9 cellular contexts compared by ENCODE assay signal in genomic region chr3:46844851-46845250, GRCh38. TPM values are rescaled to one million over a fixed set of nuclear protein-coding genes. Genes with fewer than 3 reads are reported as not detected.
DNase-seq lines count a peak whose midpoint lies in the region; ATAC-seq, FAIRE-seq and TF ChIP-seq lines count a peak whose summit lies in the region.
"Had no signal": no experiment of that assay in that cellular context is flagged by ENCODE, and none has a peak within 500 bp of the region (broad histone marks: within the 10 kb centered on the region; RNA-seq: fewer than 3 reads in every experiment).

No MANE protein-coding gene starts in this region.

- H3K36me3 ChIP-seq in OCI-LY1 (ENCODE audit: insufficient read depth, low read length): no peaks in the 10 kb centered on the region
- H3K36me3 ChIP-seq in endothelial cell of umbilical vein (ENCODE audit: control insufficient read depth in 2 of 2, extremely low read depth in 1 of 2, insufficient read depth in 2 of 2, low read length in 2 of 2): no peaks in the 10 kb centered on the region
- no peaks in the 10 kb centered on the region for H3K36me3 ChIP-seq in pancreas

- H3K4me2 ChIP-seq in OCI-LY1 (ENCODE audit: low read length) (peak overlapping the region; percentile 66; the same call in 1 of the 2 replicates), endothelial cell of umbilical vein (ENCODE audit: insufficient read depth, low read length) (no peak overlapping the region)

- H3K9ac ChIP-seq in OCI-LY1 (ENCODE audit: low read length): no peak overlapping the region; the same call in 1 of the 2 replicates
- H3K9ac ChIP-seq in endothelial cell of umbilical vein (replicated peaks; ENCODE audit: extremely low read depth, insufficient read depth, low read length): no peak overlapping the region

- POLR2A ChIA-PET in CD4-positive, alpha-beta T cell (lab: Charles Lee): interaction anchor here (1.4 kb wide), 1 partner anchor 31 kb away, joined by 4 read pairs; no protein-coding TSS in a partner anchor
- POLR2A ChIA-PET in endothelial cell of umbilical vein (lab: Charles Lee): no interaction called here

- no peaks in the 10 kb centered on the region for H3K9me1 ChIP-seq in endothelial cell of umbilical vein (replicated peaks; ENCODE audit: control insufficient read depth, extremely low read depth, insufficient read depth, low read length)

- peaks cover 13% of the 10 kb centered on the region for H3K4me1 ChIP-seq in OCI-LY1 (ENCODE audit: insufficient read depth, low read length, severe bottlenecking)
- H3K4me1 ChIP-seq in endothelial cell of umbilical vein (ENCODE audit: control insufficient read depth, extremely low read depth, insufficient read depth, low read length): peaks cover 14% of the 10 kb centered on the region
- H3K4me1 ChIP-seq in pancreas: peaks cover 0 to 3% (median 0%) of the 10 kb centered on the region in 3 donors

- TF ChIP-seq CTCF in CD4-positive, alpha-beta T cell (IDR thresholded peaks at IDR 0.05): no peak
- TF ChIP-seq CTCF in OCI-LY1 (IDR thresholded peaks at IDR 0.05; ENCODE audit: low read length) (no peak), endothelial cell of umbilical vein (IDR thresholded peaks at IDR 0.05; ENCODE audit: extremely low read depth in 1 of 2, insufficient read depth in 1 of 2, low read depth in 1 of 2, low read length in 2 of 2) (no peak), pancreas (IDR thresholded peaks at IDR 0.05) (no peak)

- BruUV-seq in endothelial cell of umbilical vein (replicated peaks; lab: Mats Ljungman, UMichigan): no TSS peak

- H3K27me3 ChIP-seq in CD4-positive, alpha-beta T cell (ENCODE audit: control insufficient read depth, insufficient read depth, low read length): no peaks in the 10 kb centered on the region
- no peaks in the 10 kb centered on the region for H3K27me3 ChIP-seq in OCI-LY1 (ENCODE audit: insufficient read depth, low read length)
- peaks cover 2 to 8% of the 10 kb centered on the region in 2 experiments for H3K27me3 ChIP-seq in endothelial cell of umbilical vein (ENCODE audit: control insufficient read depth in 2 of 2, insufficient read depth in 2 of 2, low read length in 2 of 2)
- H3K27me3 ChIP-seq in pancreas: no peaks in the 10 kb centered on the region

- H3K4me1 Mint-ChIP-seq in CD4-positive, alpha-beta T cell (ENCODE audit: low read depth): peaks cover 8% of the 10 kb centered on the region

- ATAC-seq in CD4-positive, alpha-beta T cell (ENCODE audit: poor library complexity): no peak
- ATAC-seq in pancreas (no peak), GM19467 (IDR thresholded peaks at IDR 0.05; ENCODE audit: unreplicated experiment) (no peak), GM21737 (IDR thresholded peaks at IDR 0.05; ENCODE audit: unreplicated experiment) (no peak)

- H4K20me1 ChIP-seq in OCI-LY1 (ENCODE audit: insufficient read depth, low read length) (no peaks in the 10 kb centered on the region), endothelial cell of umbilical vein (replicated peaks; ENCODE audit: control insufficient read depth, extremely low read depth, insufficient read depth, low read length) (no peaks in the 10 kb centered on the region)

- no peak overlapping the region for H3K27ac ChIP-seq in CD4-positive, alpha-beta T cell (ENCODE audit: low read depth, low read length)
- no peak overlapping the region for H3K27ac ChIP-seq in OCI-LY1 (ENCODE audit: low read depth, low read length, poor library complexity, severe bottlenecking)
- H3K27ac ChIP-seq in endothelial cell of umbilical vein (ENCODE audit: insufficient read depth, low read depth, low read length): no peak overlapping the region
- H3K27ac ChIP-seq in pancreas: peak overlapping the region; percentile 68 to 89 (median 81)

- peaks cover 12% of the 10 kb centered on the region for H3K9me3 Mint-ChIP-seq in CD4-positive, alpha-beta T cell

- no peak for TF ChIP-seq POLR2A in endothelial cell of umbilical vein (IDR thresholded peaks at IDR 0.05; ENCODE audit: low read depth, low read length)

- intact Hi-C loops in CD4-positive, alpha-beta T cell (cut with DNase I, micrococcal nuclease): no loop called here
- intact Hi-C loops in endothelial cell of umbilical vein (cut with micrococcal nuclease) (loop anchor here (2.0 kb wide), 1 partner anchor 32 kb away; no protein-coding TSS in a partner anchor), pancreas (cut with DNase I) (no loop called here)

- H2AFZ ChIP-seq in OCI-LY1 (ENCODE audit: low read length) (no peak overlapping the region), endothelial cell of umbilical vein (ENCODE audit: low read depth, low read length) (peak overlapping the region; percentile 96)

- H3K27me3 Mint-ChIP-seq in CD4-positive, alpha-beta T cell: no peaks in the 10 kb centered on the region

- H3F3A ChIP-seq in OCI-LY1 (ENCODE audit: insufficient read depth, low read length): no peaks in the 10 kb centered on the region

- H3K4me3 ChIP-seq in OCI-LY1 (ENCODE audit: low read depth, low read length, poor library complexity, severe bottlenecking): peak overlapping the region; percentile 60
- H3K4me3 ChIP-seq in endothelial cell of umbilical vein (replicated peaks in 1 of 3; ENCODE audit: insufficient read depth in 1 of 3, low read depth in 1 of 3, low read length in 3 of 3): no peak overlapping the region
- peak overlapping the region in 1 of 4 donors; percentile 59 for H3K4me3 ChIP-seq in pancreas

- peaks cover 19% of the 10 kb centered on the region for H3K9me3 ChIP-seq in CD4-positive, alpha-beta T cell (ENCODE audit: control insufficient read depth, low read length)
- H3K9me3 ChIP-seq in OCI-LY1 (ENCODE audit: low read length): peaks cover 6% of the 10 kb centered on the region; the same call in 1 of the 2 replicates
- no peaks in the 10 kb centered on the region for H3K9me3 ChIP-seq in endothelial cell of umbilical vein (replicated peaks; ENCODE audit: control insufficient read depth, insufficient read depth, low read length)
- H3K9me3 ChIP-seq in pancreas: no peaks in the 10 kb centered on the region

- H3K4me3 Mint-ChIP-seq in CD4-positive, alpha-beta T cell: peak overlapping the region; percentile 85

- H3K79me2 ChIP-seq in OCI-LY1 (ENCODE audit: insufficient read depth, low read length) (no peaks in the 10 kb centered on the region), endothelial cell of umbilical vein (ENCODE audit: control insufficient read depth, insufficient read depth, low read length) (no peaks in the 10 kb centered on the region)

- no peak for FAIRE-seq in endothelial cell of umbilical vein (lab: Jason Lieb, UNC)
- FAIRE-seq in pancreas (lab: Jason Lieb, UNC): no peak

- no peak for DNase-seq in CD4-positive, alpha-beta T cell
- DNase-seq in endothelial cell of umbilical vein (ENCODE audit: low read depth, low spot score) (no peak), pancreas (no peak), NCI-H146 (lab: John Stamatoyannopoulos, UW) (no peak), AG08395 (ENCODE audit: low spot score) (no peak)

- no peak overlapping the region for H3K27ac Mint-ChIP-seq in CD4-positive, alpha-beta T cell

- 52 to 54% methylated on average over 11 of the region's 11 CpGs for WGBS in pancreas, 2 donors

- dilution Hi-C loops in endothelial cell of umbilical vein (cut with MboI; ENCODE audit: extremely low pct_ligation_motif_present, low sequenced_read_pairs): no loop called here

- CTCF ChIA-PET in CD4-positive, alpha-beta T cell (lab: Charles Lee): no interaction called here
- CTCF ChIA-PET in endothelial cell of umbilical vein (lab: Charles Lee): interaction anchor here (0.8 to 2.0 kb wide), 10 partner anchors 8 to 356 kb away, joined by 3 to 13 read pairs (median 4); no protein-coding TSS in a partner anchor

- H3K9me2 ChIP-seq in OCI-LY1 (ENCODE audit: low read depth, low read length): no peaks in the 10 kb centered on the region

- peaks cover 14% of the 10 kb centered on the region for H3K36me3 Mint-ChIP-seq in CD4-positive, alpha-beta T cell (ENCODE audit: low read depth)

TF ChIP-seq in endothelial cell of umbilical vein, 7 proteins besides CTCF, POLR2A, EP300 and RAD21:
- TF ChIP-seq FOS (IDR thresholded peaks at IDR 0.05; ENCODE audit: borderline replicate concordance, insufficient read depth, low read length) (no peak), EZH2 (IDR thresholded peaks at IDR 0.05; ENCODE audit: borderline replicate concordance, low read depth, low read length, severe bottlenecking) (no peak), GATA2 (IDR thresholded peaks at IDR 0.05; ENCODE audit: insufficient read depth, insufficient read length, low read depth, low read length) (no peak), MAX (IDR thresholded peaks at IDR 0.05; ENCODE audit: insufficient read depth, insufficient read length) (no peak), MYC (IDR thresholded peaks at IDR 0.05; ENCODE audit: low read depth, low read length) (no peak), JUN (IDR thresholded peaks at IDR 0.05; ENCODE audit: borderline replicate concordance, insufficient read depth, insufficient read length, low read depth) (no peak), POLR2AphosphoS5 (IDR thresholded peaks at IDR 0.05; ENCODE audit: insufficient read depth, low read depth, low read length) (no peak)
TF ChIP-seq in endothelial cell of umbilical vein: peak in this region for 0.

RNA-seq across cellular contexts. Expression of gene MYL3, which starts 18.4 kb away (rescaled TPM):
- not detected for total RNA-seq in CD4-positive, alpha-beta T cell
- total RNA-seq in endothelial cell of umbilical vein: not detected in 2 replicates
- not detected in 2 replicates for polyA plus RNA-seq in endothelial cell of umbilical vein
- polyA plus RNA-seq in endothelial cell of umbilical vein (2011; cell fraction: cytosol; rRNA removed): not detected in 2 replicates
- not detected in 2 replicates for polyA plus RNA-seq in endothelial cell of umbilical vein (2011; cell fraction: nucleus; rRNA removed)
- polyA plus RNA-seq in endothelial cell of umbilical vein (2012): not detected in 2 replicates
- polyA minus RNA-seq in endothelial cell of umbilical vein: not detected in 2 replicates
- not detected for polyA minus RNA-seq in endothelial cell of umbilical vein (2011; cell fraction: cytosol; rRNA and poly(A)+ RNA removed)
- not detected in 2 replicates for polyA minus RNA-seq in endothelial cell of umbilical vein (2011; cell fraction: nucleus; rRNA and poly(A)+ RNA removed)
- 1 to 10 TPM in 1 of 6 donors, under 1 TPM in 3, not detected in 2; 0.26 to 2.4 (median 0.37) TPM for total RNA-seq in pancreas
- 1 to 10 TPM; 1.0 to 2.5 TPM for polyA plus RNA-seq in pancreas
- total RNA-seq: LHCN-M2 had no signal

RNA-seq across cellular contexts. Expression of gene PTH1R, which starts 32.7 kb away (rescaled TPM):
- total RNA-seq in CD4-positive, alpha-beta T cell: not detected
- total RNA-seq in endothelial cell of umbilical vein: 0.46 and 0.65 TPM in 2 replicates
- polyA plus RNA-seq in endothelial cell of umbilical vein: 0.08 TPM in 1 of 2 replicates, not detected in the other
- 0.14 and 0.25 TPM in 2 replicates for polyA plus RNA-seq in endothelial cell of umbilical vein (2011; cell fraction: cytosol; rRNA removed)
- polyA plus RNA-seq in endothelial cell of umbilical vein (2011; cell fraction: nucleus; rRNA removed): 0.15 and 0.30 TPM in 2 replicates
- polyA plus RNA-seq in endothelial cell of umbilical vein (2012): 0.17 TPM in 1 of 2 replicates, not detected in the other
- polyA minus RNA-seq in endothelial cell of umbilical vein: not detected in 2 replicates
- polyA minus RNA-seq in endothelial cell of umbilical vein (2011; cell fraction: cytosol; rRNA and poly(A)+ RNA removed): not detected
- polyA minus RNA-seq in endothelial cell of umbilical vein (2011; cell fraction: nucleus; rRNA and poly(A)+ RNA removed): not detected in 2 replicates
- total RNA-seq in pancreas: 1 to 10 TPM in 4 of 6 donors, under 1 TPM in 2; 0.49 to 2.9 (median 1.3) TPM
- polyA plus RNA-seq in pancreas: 10 to 100 TPM; 32.0 to 34.8 TPM

Comparison
In these comparisons a context has a peak if more than half of its experiments do, and no peak if none do; other contexts are left out.
1. H3K27ac ChIP-seq: peak in pancreas (4 of 4); none in CD4-positive, alpha-beta T cell (single experiment), OCI-LY1 (single experiment) and endothelial cell of umbilical vein (single experiment).